ENCODE assay signal across 12 cellular contexts in genomic region chr1:9705337-9706098, GRCh38. TPM values are rescaled to one million over a fixed set of nuclear protein-coding genes. Genes with fewer than 3 reads are reported as not detected.
DNase-seq lines count a peak whose midpoint lies in the region.
"Had no signal": no experiment of that assay in that cellular context is flagged by ENCODE, and none has a peak within 500 bp of the region (broad histone marks: within the 10 kb centered on the region; RNA-seq: fewer than 3 reads in every experiment).

No MANE protein-coding gene starts in this region.

- intact Hi-C loops in activated T-helper 2 cell treated with anti-CD3 and anti-CD28 coated beads, Interferon-gamma antibody, Interleukin-2, Interleukin-4, amounts not matched to agents 10 μg/mL and 5 μg/mL and 100 μg/mL, durations not matched to agents 14 hours and 24 hours and 36 hours (cut with micrococcal nuclease): no loop called here
- intact Hi-C loops in cardiac septum (cut with DNase I): no loop called here

- no peak overlapping the region for H3K4me3 ChIP-seq in H7 (ENCODE audit: insufficient read depth, low read depth, low read length)

- DNase-seq in AG08395 (ENCODE audit: low spot score) (peak; percentile 45), H7 (peak; percentile 15), iris pigment epithelial cell (ENCODE audit: low read depth) (peak; percentile 57), iPS-NIHi11 (ENCODE audit: low spot score) (no peak), cardiac septum (ENCODE audit: low spot score) (no peak), H4 (ENCODE audit: low spot score) (no peak)
- DNase-seq in activated T-helper 2 cell treated with anti-CD3 and anti-CD28 coated beads, Interferon-gamma antibody, Interleukin-2, Interleukin-4, amounts not matched to agents 10 μg/mL and 5 μg/mL and 100 μg/mL, durations not matched to agents 14 hours and 24 hours and 36 hours (ENCODE audit: low spot score): no peak
- DNase-seq in stimulated activated CD4-positive, alpha-beta T cell treated with anti-CD3 and anti-CD28 coated beads, Interleukin-2, amount 100 ng/mL, for 48 hours: no peak
- DNase-seq: COR-L47, foreskin melanocyte, left cardiac atrium had no signal

- H3K36me3 Mint-ChIP-seq in activated T-helper 2 cell treated with anti-CD3 and anti-CD28 coated beads, Interferon-gamma antibody, Interleukin-2, Interleukin-4, amounts not matched to agents 10 μg/mL and 5 μg/mL and 100 μg/mL, durations not matched to agents 14 hours and 24 hours and 36 hours (ENCODE audit: low read depth): peaks cover 60% of the 10 kb centered on the region

- H3K36me3 ChIP-seq in H7 (replicated peaks; ENCODE audit: control insufficient read depth, insufficient read depth, low read length): no peaks in the 10 kb centered on the region

- no peak overlapping the region for H3K4me3 Mint-ChIP-seq in activated T-helper 2 cell treated with anti-CD3 and anti-CD28 coated beads, Interferon-gamma antibody, Interleukin-2, Interleukin-4, amounts not matched to agents 10 μg/mL and 5 μg/mL and 100 μg/mL, durations not matched to agents 14 hours and 24 hours and 36 hours (ENCODE audit: low read depth)
- H3K4me3 Mint-ChIP-seq: neural crest cell had no signal

- H3K27me3 Mint-ChIP-seq in activated T-helper 2 cell treated with anti-CD3 and anti-CD28 coated beads, Interferon-gamma antibody, Interleukin-2, Interleukin-4, amounts not matched to agents 10 μg/mL and 5 μg/mL and 100 μg/mL, durations not matched to agents 14 hours and 24 hours and 36 hours (ENCODE audit: low read depth): no peaks in the 10 kb centered on the region

- H3K9me3 Mint-ChIP-seq in activated T-helper 2 cell treated with anti-CD3 and anti-CD28 coated beads, Interferon-gamma antibody, Interleukin-2, Interleukin-4, amounts not matched to agents 10 μg/mL and 5 μg/mL and 100 μg/mL, durations not matched to agents 14 hours and 24 hours and 36 hours: peaks cover 11% of the 10 kb centered on the region

- H3K27ac Mint-ChIP-seq in activated T-helper 2 cell treated with anti-CD3 and anti-CD28 coated beads, Interferon-gamma antibody, Interleukin-2, Interleukin-4, amounts not matched to agents 10 μg/mL and 5 μg/mL and 100 μg/mL, durations not matched to agents 14 hours and 24 hours and 36 hours: peak overlapping the region; percentile 50

- no peaks in the 10 kb centered on the region for H3K27me3 ChIP-seq in H7 (ENCODE audit: control insufficient read depth, insufficient read depth, low read length)

- H3K4me1 Mint-ChIP-seq in activated T-helper 2 cell treated with anti-CD3 and anti-CD28 coated beads, Interferon-gamma antibody, Interleukin-2, Interleukin-4, amounts not matched to agents 10 μg/mL and 5 μg/mL and 100 μg/mL, durations not matched to agents 14 hours and 24 hours and 36 hours (ENCODE audit: low read depth): peaks cover 40% of the 10 kb centered on the region
- H3K4me1 Mint-ChIP-seq: neural crest cell had no signal

RNA-seq across cellular contexts. Expression of gene PIK3CD, which starts 54.0 kb away (rescaled TPM):
- total RNA-seq in H7 (2014; rRNA removed; shearing (Covaris generic)): 6.9 and 18.1 TPM in 2 replicates
- 184 and 189 TPM in 2 replicates for total RNA-seq in activated T-helper 2 cell treated with anti-CD3 and anti-CD28 coated beads, Interferon-gamma antibody, Interleukin-2, Interleukin-4, amounts not matched to agents 10 μg/mL and 5 μg/mL and 100 μg/mL, durations not matched to agents 14 hours and 24 hours and 36 hours
- total RNA-seq in cardiac septum: 3.0 TPM
- total RNA-seq in H4 (2014; rRNA removed; shearing (Covaris generic)): 2.3 and 3.1 TPM in 2 replicates

Comparison
In these comparisons a context has a peak if more than half of its experiments do, and no peak if none do; other contexts are left out.
1. DNase-seq: peak in AG08395 (single experiment), H7 (single experiment) and iris pigment epithelial cell (single experiment); none in activated T-helper 2 cell treated with anti-CD3 and anti-CD28 coated beads, Interferon-gamma antibody, Interleukin-2, Interleukin-4, amounts not matched to agents 10 μg/mL and 5 μg/mL and 100 μg/mL, durations not matched to agents 14 hours and 24 hours and 36 hours (single experiment), stimulated activated CD4-positive, alpha-beta T cell treated with anti-CD3 and anti-CD28 coated beads, Interleukin-2, amount 100 ng/mL, for 48 hours (0 of 2), iPS-NIHi11 (single experiment), cardiac septum (single experiment) and H4 (single experiment).